Comparison of ENCODE assay signal across 1 cellular context in genomic region chr12:57085999-57086950, GRCh38.
A peak's percentile ranks its signal among the peaks of the same experiment; 100 is the strongest.
TF ChIP-seq lines count a peak whose summit lies in the region.

No MANE protein-coding gene starts in this region.

TF ChIP-seq in K562, 482 proteins besides CTCF, POLR2A, EP300 and RAD21 (continued from another document and continues in another):
- TF ChIP-seq ZBTB5 (IDR thresholded peaks at IDR 0.05) = no peak
- no peak for TF ChIP-seq ZNF707 (CRISPR knock-in tag; conservative IDR thresholded peaks at IDR 0.05)
- no peak for TF ChIP-seq ELF2 (CRISPR knock-in tag; IDR thresholded peaks at IDR 0.05)
- no peak for TF ChIP-seq ZNF444 (CRISPR knock-in tag; IDR thresholded peaks at IDR 0.05)
- TF ChIP-seq FOSL1 (tag; conservative IDR thresholded peaks at IDR 0.05) = peak; percentile 33; the same call in 1 of the 2 replicates
- TF ChIP-seq KAT2B (IDR thresholded peaks at IDR 0.05; ENCODE audit: low read depth, low read length) = no peak
- TF ChIP-seq EGR1 (conservative IDR thresholded peaks at IDR 0.05) = peak; percentile 99
- no peak for TF ChIP-seq TAL1 (IDR thresholded peaks at IDR 0.05)
- 0 out of 4 replicates have a peak, but pooled peaks of 1 of the 2 experiments have one; percentile 40 for TF ChIP-seq MLLT1 (IDR thresholded peaks at IDR 0.05)
- TF ChIP-seq LEF1 (IDR thresholded peaks at IDR 0.05) = peak; percentile 82
- TF ChIP-seq NFATC3 (IDR thresholded peaks at IDR 0.05) = no peak
- TF ChIP-seq ZNF311 (CRISPR knock-in tag; IDR thresholded peaks at IDR 0.05) = no peak
- TF ChIP-seq OTX1 (CRISPR knock-in tag; IDR thresholded peaks at IDR 0.05) = no peak
- TF ChIP-seq ZNF398 (CRISPR knock-in tag; IDR thresholded peaks at IDR 0.05) = no peak
- TF ChIP-seq SREBF1 (IDR thresholded peaks at IDR 0.05; ENCODE audit: borderline replicate concordance, low read depth, low read length) = no peak
- no peak for TF ChIP-seq ZNF76 (CRISPR knock-in tag; IDR thresholded peaks at IDR 0.05; ENCODE audit: borderline replicate concordance)
- TF ChIP-seq CCNT2 (IDR thresholded peaks at IDR 0.05; ENCODE audit: borderline replicate concordance, extremely low read depth, insufficient read length, low read depth, low read length) = no peak
- TF ChIP-seq KAT8 (IDR thresholded peaks at IDR 0.05; ENCODE audit: low read depth) = no peak
- no peak for TF ChIP-seq ZC3H4 (CRISPR knock-in tag; IDR thresholded peaks at IDR 0.05; ENCODE audit: borderline replicate concordance)
- TF ChIP-seq KDM1A (IDR thresholded peaks at IDR 0.05) = peak in 1 of 2 experiments; percentile 33; a peak in 3 of 4 replicates
- no peak for TF ChIP-seq ZNF347 (CRISPR knock-in tag; IDR thresholded peaks at IDR 0.05; ENCODE audit: low read depth)
- TF ChIP-seq CUX1 (CRISPR knock-in tag; IDR thresholded peaks at IDR 0.05) = no peak
- TF ChIP-seq BHLHE40 (IDR thresholded peaks at IDR 0.05; ENCODE audit: low read length) = peak; percentile 94
- TF ChIP-seq ID3 (CRISPR knock-in tag; IDR thresholded peaks at IDR 0.05) = no peak
- no peak for TF ChIP-seq ID3 (tag; IDR thresholded peaks at IDR 0.05)
- 0 out of 2 replicates have a peak, but pooled peaks have one; percentile 2 for TF ChIP-seq NFIC (IDR thresholded peaks at IDR 0.05)
- peak; percentile 68 for TF ChIP-seq GATA2 (CRISPR knock-in tag; IDR thresholded peaks at IDR 0.05)
- TF ChIP-seq DACH1 (IDR thresholded peaks at IDR 0.05; ENCODE audit: partially characterized antibody) = peak; percentile 39
- peak; percentile 71; the same call in 1 of the 2 replicates for TF ChIP-seq SOX6 (IDR thresholded peaks at IDR 0.05)
- no peak for TF ChIP-seq ZNF3 (CRISPR knock-in tag; IDR thresholded peaks at IDR 0.05)
- 0 out of 6 replicates have a peak, but pooled peaks of 1 of the 3 experiments have one; percentile 6 for TF ChIP-seq ZBTB11 (CRISPR knock-in tag; IDR thresholded peaks at IDR 0.05)
- no peak for TF ChIP-seq MIER1 (IDR thresholded peaks at IDR 0.05; ENCODE audit: low read depth)
- no peak for TF ChIP-seq MTF1 (CRISPR knock-in tag; IDR thresholded peaks at IDR 0.05; ENCODE audit: borderline replicate concordance)
- peak; percentile 38; the same call in 1 of the 2 replicates for TF ChIP-seq RB1 (IDR thresholded peaks at IDR 0.05; ENCODE audit: low read depth)
- 0 out of 2 replicates have a peak, but pooled peaks have one; percentile 12 for TF ChIP-seq FOXM1 (IDR thresholded peaks at IDR 0.05; ENCODE audit: low read depth)
- no peak for TF ChIP-seq FOXM1 (CRISPR knock-in tag; IDR thresholded peaks at IDR 0.05; ENCODE audit: low read depth)
- no peak for TF ChIP-seq NCOA6 (IDR thresholded peaks at IDR 0.05)
- 0 out of 2 replicates have a peak, but pooled peaks have one; percentile 12 for TF ChIP-seq NCOR1 (IDR thresholded peaks at IDR 0.05)
- TF ChIP-seq HEY1 (CRISPR knock-in tag; IDR thresholded peaks at IDR 0.05; ENCODE audit: borderline replicate concordance) = no peak
- TF ChIP-seq ESRRB (CRISPR knock-in tag; IDR thresholded peaks at IDR 0.05; ENCODE audit: borderline replicate concordance) = no peak
- peak; percentile 5; the same call in 1 of the 2 replicates for TF ChIP-seq JUN (IDR thresholded peaks at IDR 0.05; ENCODE audit: borderline replicate concordance, low read depth, low read length)
- no peak for TF ChIP-seq JUN (CRISPR knock-in tag; IDR thresholded peaks at IDR 0.05; ENCODE audit: borderline replicate concordance)
- peak; percentile 17; the same call in 1 of the 2 replicates for TF ChIP-seq NKRF (IDR thresholded peaks at IDR 0.05; ENCODE audit: borderline replicate concordance)
- no peak for TF ChIP-seq NCOA1 (IDR thresholded peaks at IDR 0.05; ENCODE audit: low read depth)
- no peak for TF ChIP-seq FOXP4 (CRISPR knock-in tag; IDR thresholded peaks at IDR 0.05; ENCODE audit: borderline replicate concordance)
- TF ChIP-seq CBX1 (IDR thresholded peaks at IDR 0.05; ENCODE audit: low read depth) = peak; percentile 12; the same call in 1 of the 2 replicates
- TF ChIP-seq TAF15 (IDR thresholded peaks at IDR 0.05; ENCODE audit: low read depth, low read length) = no peak
- no peak for TF ChIP-seq LARP7 (IDR thresholded peaks at IDR 0.05)
